25 cellular contexts compared by ENCODE assay signal in genomic region chr18:73626859-73627258, GRCh38.
A peak's percentile ranks its signal among the peaks of the same experiment; 100 is the strongest.
DNase-seq lines count a peak whose midpoint lies in the region; FAIRE-seq and TF ChIP-seq lines count a peak whose summit lies in the region.
"Had no signal": no experiment of that assay in that cellular context is flagged by ENCODE, and none has a peak within 500 bp of the region (broad histone marks: within the 10 kb centered on the region; RNA-seq: fewer than 3 reads in every experiment).

No MANE protein-coding gene starts in this region.

- H3K79me2 ChIP-seq in mammary epithelial cell (ENCODE audit: insufficient read depth, low read length), result no peaks in the 10 kb centered on the region
- no peaks in the 10 kb centered on the region for H3K79me2 ChIP-seq in H9 (ENCODE audit: insufficient read depth, low read length)
- H3K79me2 ChIP-seq in SK-N-SH (ENCODE audit: insufficient read depth), result no peaks in the 10 kb centered on the region
- H3K79me2 ChIP-seq in neural progenitor cell (ENCODE audit: low read depth), result no peaks in the 10 kb centered on the region

- H2BK15ac ChIP-seq in H9 (ENCODE audit: low read depth, low read length), result no peak overlapping the region

- in situ Hi-C loops in mammary epithelial cell (cut with MboI; ENCODE audit: low sequenced_read_pairs in 2 of 2), result no loop called here

- TF ChIP-seq EP300 in SK-N-SH (IDR thresholded peaks at IDR 0.05; ENCODE audit: borderline replicate concordance in 1 of 2, low read depth in 1 of 2, low read length in 1 of 2), result no peak

- no peak overlapping the region for H2AK5ac ChIP-seq in H9 (ENCODE audit: insufficient read length, low read length)

- H4K5ac ChIP-seq in H9 (ENCODE audit: insufficient read length, low read depth, low read length), result no peak overlapping the region

- H3K27me3 ChIP-seq in mammary epithelial cell (ENCODE audit: insufficient read depth, low read length) (no peaks in the 10 kb centered on the region), H9 (ENCODE audit: insufficient read depth, low read length) (no peaks in the 10 kb centered on the region), SK-N-SH (ENCODE audit: insufficient read depth) (no peaks in the 10 kb centered on the region), neural progenitor cell (no peaks in the 10 kb centered on the region)
- H3K27me3 ChIP-seq: BLaER1, Peyer's patch had no signal

- POLR2A ChIA-PET in MCF 10A (lab: Yijun Ruan, JAX) (interaction anchor here (0.9 kb wide), 2 partner anchors 9 to 12 kb away, joined by 3 to 4 read pairs; no protein-coding TSS in a partner anchor), SK-N-SH (lab: Yijun Ruan, JAX) (no interaction called here)

- no peak overlapping the region for H2BK20ac ChIP-seq in H9 (ENCODE audit: low read depth, low read length, poor library complexity, severe bottlenecking)

- TF ChIP-seq RAD21 in SK-N-SH (IDR thresholded peaks at IDR 0.05; ENCODE audit: low read length), result no peak

- H3K4me1 ChIP-seq in mammary epithelial cell (ENCODE audit: insufficient read depth, low read length) (no peaks in the 10 kb centered on the region), H9 (ENCODE audit: insufficient read depth, low read length) (no peaks in the 10 kb centered on the region), SK-N-SH (ENCODE audit: control insufficient read depth in 1 of 2, insufficient read depth in 2 of 2, low read depth in 1 of 2, low read length in 1 of 2) (no peaks in the 10 kb centered on the region), neural progenitor cell (no peaks in the 10 kb centered on the region)
- H3K4me1 ChIP-seq: BLaER1, Peyer's patch had no signal

- CTCF ChIA-PET in mammary epithelial cell (lab: Charles Lee; ENCODE audit: low non-redundant PET) (no interaction called here), MCF 10A (lab: Yijun Ruan, JAX) (interaction anchor here (0.5 kb wide), 1 partner anchor 27 kb away, joined by 4 read pairs; no protein-coding TSS in a partner anchor), SK-N-SH (lab: Yijun Ruan, JAX) (no interaction called here)

- peak overlapping the region; percentile 34 for H2AFZ ChIP-seq in mammary epithelial cell (ENCODE audit: low read depth, low read length)
- no peak overlapping the region for H2AFZ ChIP-seq in H9 (ENCODE audit: low read length)
- H2AFZ ChIP-seq in SK-N-SH (ENCODE audit: low read depth), result peak overlapping the region; percentile 27; the same call in 1 of the 2 replicates
- H2AFZ ChIP-seq in neural progenitor cell (replicated peaks), result peak overlapping the region; percentile 23

- peak overlapping the region; percentile 50 for H2BK12ac ChIP-seq in H9 (ENCODE audit: insufficient read length, low read depth, low read length)

- H3K23ac ChIP-seq in H9 (ENCODE audit: insufficient read length, low read depth, low read length), result no peak overlapping the region

- H4K8ac ChIP-seq in H9 (replicated peaks; ENCODE audit: insufficient read length, low read depth, low read length), result no peak overlapping the region

- H3K36me3 ChIP-seq in mammary epithelial cell (ENCODE audit: insufficient read depth, low read length) (no peaks in the 10 kb centered on the region), SK-N-SH (replicated peaks in 1 of 2; ENCODE audit: control insufficient read depth in 1 of 2, insufficient read depth in 2 of 2, low read length in 1 of 2) (no peaks in the 10 kb centered on the region), neural progenitor cell (no peaks in the 10 kb centered on the region)
- H3K36me3 ChIP-seq: BLaER1, Peyer's patch had no signal

- H3K14ac ChIP-seq in H9 (ENCODE audit: insufficient read depth, low read length), result no peak overlapping the region

- H3K79me1 ChIP-seq in H9 (ENCODE audit: insufficient read depth, low read depth, low read length, poor library complexity, severe bottlenecking), result no peaks in the 10 kb centered on the region

- H3K56ac ChIP-seq in H9 (ENCODE audit: insufficient read length, low read depth, low read length), result no peak overlapping the region

- WGBS in mammary epithelial cell (ENCODE audit: low coverage, missing lambda C conversion rate), result 100% methylated on average over 2 of the region's 2 CpGs
- WGBS in H9 (ENCODE audit: extremely low coverage, insufficient read length, low lambda C conversion rate), result no CpG with 5 or more reads among the region's 2 CpGs
- 14% methylated on average over 2 of the region's 2 CpGs for WGBS in SK-N-SH (ENCODE audit: low lambda C conversion rate)

- H3K27ac ChIP-seq in mammary epithelial cell (ENCODE audit: insufficient read depth, low read depth, low read length), result no peak overlapping the region
- H3K27ac ChIP-seq in H9 (ENCODE audit: insufficient read length, low read depth, low read length), result no peak overlapping the region
- H3K27ac ChIP-seq in SK-N-SH (ENCODE audit: low read depth in 2 of 2, low read length in 1 of 2), result no peak overlapping the region; a peak in 1 of 4 replicates
- H3K27ac ChIP-seq in neural progenitor cell, result no peak overlapping the region
- H3K27ac ChIP-seq: BLaER1, KMS-11, Peyer's patch, SK-N-MC had no signal

- FAIRE-seq in RCC 7860 (lab: Jason Lieb, UNC), result no peak
- FAIRE-seq: G401.6, GM12878 had no signal

- H3K4me3 Mint-ChIP-seq in MCF 10A (ENCODE audit: unreplicated experiment) (no peak overlapping the region), H9 (no peak overlapping the region), neural progenitor cell (no peak overlapping the region)
- H3K4me3 Mint-ChIP-seq: CD4-positive, alpha-beta memory T cell; IgD-negative memory B cell had no signal

- peaks cover 2% of the 10 kb centered on the region for H3K23me2 ChIP-seq in H9 (ENCODE audit: insufficient read length, low read depth, low read length, poor library complexity, severe bottlenecking)

- H4K91ac ChIP-seq in H9 (ENCODE audit: insufficient read length, low read depth, low read length), result no peak overlapping the region

- peaks cover 8% of the 10 kb centered on the region for H3F3A ChIP-seq in SK-N-SH (replicated peaks; ENCODE audit: insufficient read depth)
- H3F3A ChIP-seq in neural progenitor cell (ENCODE audit: low read depth), result no peaks in the 10 kb centered on the region

- no peak overlapping the region for H3K27ac Mint-ChIP-seq in MCF 10A (ENCODE audit: low read depth, unreplicated experiment)
- H3K27ac Mint-ChIP-seq in H9, result no peak overlapping the region
- H3K27ac Mint-ChIP-seq in neural progenitor cell, result no peak overlapping the region
- H3K27ac Mint-ChIP-seq: CD4-positive, alpha-beta memory T cell; IgD-negative memory B cell had no signal

- H4K20me1 ChIP-seq in mammary epithelial cell (ENCODE audit: insufficient read depth, low read length) (no peaks in the 10 kb centered on the region), H9 (ENCODE audit: control insufficient read depth, insufficient read depth, insufficient read length) (no peaks in the 10 kb centered on the region), SK-N-SH (ENCODE audit: insufficient read depth) (no peaks in the 10 kb centered on the region), neural progenitor cell (ENCODE audit: low read depth) (no peaks in the 10 kb centered on the region)
- H4K20me1 ChIP-seq: BLaER1 had no signal

- no peak overlapping the region for H2BK120ac ChIP-seq in H9 (ENCODE audit: low read depth, low read length, poor library complexity, severe bottlenecking)

- BruUV-seq in mammary epithelial cell (replicated peaks; lab: Mats Ljungman, UMichigan) (no TSS peak), MCF 10A (replicated peaks; lab: Mats Ljungman, UMichigan) (no TSS peak)

- no peak overlapping the region for H3T11ph ChIP-seq in H9 (ENCODE audit: low read length)

- no peak overlapping the region for H3K18ac ChIP-seq in H9 (ENCODE audit: insufficient read length, low read depth, low read length)

- H3K4me3 ChIP-seq in mammary epithelial cell (replicated peaks in 1 of 3; ENCODE audit: insufficient read depth in 1 of 3, low read depth in 2 of 3, low read length in 3 of 3) (no peak overlapping the region), SK-N-SH (ENCODE audit: low read depth in 2 of 2, low read length in 1 of 2) (no peak overlapping the region), neural progenitor cell (no peak overlapping the region)
- H3K4me3 ChIP-seq: BLaER1, GM12878, Peyer's patch, SK-N-MC had no signal

- H3K36me3 Mint-ChIP-seq in MCF 10A (ENCODE audit: insufficient read depth, unreplicated experiment) (no peaks in the 10 kb centered on the region), H9 (ENCODE audit: insufficient read depth in 1 of 3, low read depth in 3 of 3) (no peaks in the 10 kb centered on the region), neural progenitor cell (no peaks in the 10 kb centered on the region)
- H3K36me3 Mint-ChIP-seq: CD4-positive, alpha-beta memory T cell; IgD-negative memory B cell had no signal

- H3K27me3 Mint-ChIP-seq in MCF 10A (ENCODE audit: insufficient read depth, unreplicated experiment) (no peaks in the 10 kb centered on the region), H9 (ENCODE audit: low read depth) (no peaks in the 10 kb centered on the region), neural progenitor cell (ENCODE audit: insufficient read depth, low read depth) (no peaks in the 10 kb centered on the region)
- H3K27me3 Mint-ChIP-seq: CD4-positive, alpha-beta memory T cell; IgD-negative memory B cell had no signal

- no peaks in the 10 kb centered on the region for H3K9me2 ChIP-seq in SK-N-SH

- no peak overlapping the region for H3K4ac ChIP-seq in H9 (ENCODE audit: low read depth, low read length)

- TF ChIP-seq CTCF in mammary epithelial cell (conservative IDR thresholded peaks at IDR 0.05 in 1 of 2, IDR thresholded peaks at IDR 0.05 in 1 of 2; ENCODE audit: extremely low read depth in 1 of 2, insufficient read depth in 1 of 2, low read depth in 1 of 2, low read length in 2 of 2) (no peak), MCF 10A (IDR thresholded peaks at IDR 0.05; ENCODE audit: unreplicated experiment) (no peak), H9 (conservative IDR thresholded peaks at IDR 0.05) (no peak), SK-N-SH (IDR thresholded peaks at IDR 0.05) (no peak), neural progenitor cell (IDR thresholded peaks at IDR 0.05) (no peak)

- H3K9ac ChIP-seq in mammary epithelial cell (ENCODE audit: insufficient read depth, low read length), result no peak overlapping the region
- H3K9ac ChIP-seq in H9 (ENCODE audit: extremely low read depth, insufficient read length, low read length), result no peak overlapping the region
- H3K9ac ChIP-seq in SK-N-SH, result no peak overlapping the region
- no peak overlapping the region for H3K9ac ChIP-seq in neural progenitor cell
- H3K9ac ChIP-seq: BLaER1, KMS-11 had no signal

- H3K4me1 Mint-ChIP-seq in MCF 10A (ENCODE audit: insufficient read depth, unreplicated experiment) (no peaks in the 10 kb centered on the region), H9 (no peaks in the 10 kb centered on the region), neural progenitor cell (no peaks in the 10 kb centered on the region)
- H3K4me1 Mint-ChIP-seq: CD4-positive, alpha-beta memory T cell; IgD-negative memory B cell had no signal

- no peak for DNase-seq in mammary epithelial cell
- no peak for DNase-seq in MCF 10A (ENCODE audit: unreplicated experiment)
- DNase-seq in H9, result no peak
- DNase-seq in SK-N-SH, result no peak
- no peak for DNase-seq in neural progenitor cell (ENCODE audit: low spot score)
- DNase-seq in DMS 273 treated with DMSO at 0.1 percent for 48 hours (lab: John Stamatoyannopoulos, UW), result no peak
- no peak for DNase-seq in RCC 7860 (ENCODE audit: low spot score)
- DNase-seq in NCI-H128 (lab: John Stamatoyannopoulos, UW; ENCODE audit: unreplicated experiment), result no peak
- DNase-seq: CD4-positive, alpha-beta memory T cell; COR-L47; GOT3; HCEC 1CT; NCI-H1105 treated with DMSO at 0.1 percent for 48 hours; NCI-H2029; NCI-H446; NCI-H524 treated with DMSO at 0.1 percent for 48 hours; NCI-H774; Peyer's patch; SIG-M5 had no signal

- H3K9me3 Mint-ChIP-seq in MCF 10A (ENCODE audit: unreplicated experiment), result no peaks in the 10 kb centered on the region
- no peaks in the 10 kb centered on the region for H3K9me3 Mint-ChIP-seq in H9
- H3K9me3 Mint-ChIP-seq in neural progenitor cell, result no peaks in the 10 kb centered on the region

- H2BK5ac ChIP-seq in H9 (ENCODE audit: insufficient read length, low read length), result no peak overlapping the region

- dilution Hi-C loops in mammary epithelial cell (cut with HindIII; ENCODE audit: low sequenced_read_pairs), result no loop called here

- H3K9me3 ChIP-seq in mammary epithelial cell (replicated peaks; ENCODE audit: insufficient read depth, low read length) (no peaks in the 10 kb centered on the region), H9 (ENCODE audit: control insufficient read depth, low read depth, low read length) (no peaks in the 10 kb centered on the region), SK-N-SH (peaks cover 5% of the 10 kb centered on the region; the same call in 1 of the 2 replicates), neural progenitor cell (ENCODE audit: low read depth) (no peaks in the 10 kb centered on the region)
- H3K9me3 ChIP-seq: BLaER1, Peyer's patch had no signal

- intact Hi-C loops in mammary epithelial cell (cut with micrococcal nuclease), result no loop called here
- intact Hi-C loops in MCF 10A (cut with micrococcal nuclease), result no loop called here

- no peak overlapping the region for H3K4me2 ChIP-seq in mammary epithelial cell (ENCODE audit: insufficient read depth, low read depth, low read length)
- H3K4me2 ChIP-seq in H9 (ENCODE audit: insufficient read depth, insufficient read length, low read length), result no peak overlapping the region
- no peak overlapping the region for H3K4me2 ChIP-seq in SK-N-SH
- no peak overlapping the region for H3K4me2 ChIP-seq in neural progenitor cell
- H3K4me2 ChIP-seq: BLaER1, KMS-11 had no signal
